10 cellular contexts compared by ENCODE assay signal in the genomic region with DNA sequence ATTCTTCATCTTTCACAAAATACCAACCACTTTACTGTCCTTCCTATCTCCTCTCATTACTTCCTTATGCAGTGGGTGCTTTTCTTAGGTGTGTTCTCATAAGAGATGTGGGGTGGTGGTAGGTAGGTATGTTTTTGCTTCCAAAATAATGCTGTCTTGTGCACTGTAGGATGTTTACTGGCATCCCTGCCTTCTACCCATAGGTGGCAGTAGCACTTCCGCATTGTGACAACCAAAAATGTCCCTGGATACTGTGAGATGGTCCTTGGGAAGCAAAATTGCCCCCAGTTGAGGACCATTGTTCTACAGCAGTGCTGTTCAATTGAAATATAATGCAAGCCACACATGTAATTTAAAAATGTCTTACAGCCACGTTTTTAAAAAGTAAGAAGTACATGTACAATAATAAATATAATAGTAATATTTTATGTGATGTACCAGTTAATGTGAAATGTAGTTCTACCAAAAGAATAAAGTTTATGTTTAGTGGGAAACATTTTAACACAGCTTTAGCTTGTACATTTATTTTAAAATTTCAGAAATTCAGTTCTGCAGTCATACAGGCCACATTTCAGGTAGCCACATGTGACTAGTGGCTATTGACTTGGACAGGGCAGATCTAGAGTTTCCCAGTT.
DNase-seq lines count a peak whose midpoint lies in the region; ATAC-seq and TF ChIP-seq lines count a peak whose summit lies in the region.
"Had no signal": no experiment of that assay in that cellular context is flagged by ENCODE, and none has a peak within 500 bp of the region (broad histone marks: within the 10 kb centered on the region; RNA-seq: fewer than 3 reads in every experiment).

No MANE protein-coding gene starts in this region.

- H3K27ac ChIP-seq in thyroid gland: no peak overlapping the region
- H3K27ac ChIP-seq: neutrophil, SK-N-MC had no signal

- DNase-seq in AML-193 (lab: John Stamatoyannopoulos, UW) (peak; percentile 2 to 10), GM10248 (ENCODE audit: extremely low spot score) (peak; percentile 32), MG63 (peak; percentile 9), iPS-NIHi7 (ENCODE audit: extremely low spot score) (peak; percentile 64), thyroid gland (no peak), NCI-H1048 (lab: John Stamatoyannopoulos, UW) (no peak)
- DNase-seq in activated naive CD4-positive, alpha-beta T cell treated with anti-CD3 and anti-CD28 coated beads, Interleukin-2, amount 10 ng/mL, durations not matched to agents 7 days and 5 days: peak; percentile 28

- no peaks in the 10 kb centered on the region for H3K36me3 Mint-ChIP-seq in activated naive CD4-positive, alpha-beta T cell treated with anti-CD3 and anti-CD28 coated beads, Interleukin-2, amount 10 ng/mL, durations not matched to agents 7 days and 5 days

- no peak for ATAC-seq in HG03097 (IDR thresholded peaks at IDR 0.05; ENCODE audit: low FRiP score, unreplicated experiment)

- POLR2A ChIA-PET in GM10248 (lab: Yijun Ruan, JAX): no interaction called here

- no peaks in the 10 kb centered on the region for H3K9me3 Mint-ChIP-seq in activated naive CD4-positive, alpha-beta T cell treated with anti-CD3 and anti-CD28 coated beads, Interleukin-2, amount 10 ng/mL, durations not matched to agents 7 days and 5 days

- WGBS in thyroid gland, 2 donors: 86% methylated on average over 2 of the region's 2 CpGs

- H3K27me3 ChIP-seq in MG63: no peaks in the 10 kb centered on the region
- no peaks in the 10 kb centered on the region for H3K27me3 ChIP-seq in thyroid gland

- no peaks in the 10 kb centered on the region for H3K27me3 Mint-ChIP-seq in activated naive CD4-positive, alpha-beta T cell treated with anti-CD3 and anti-CD28 coated beads, Interleukin-2, amount 10 ng/mL, durations not matched to agents 7 days and 5 days

- H3K36me3 ChIP-seq in MG63 (no peaks in the 10 kb centered on the region), thyroid gland (no peaks in the 10 kb centered on the region)
- H3K36me3 ChIP-seq: neutrophil had no signal

- CTCF ChIA-PET in GM10248 (lab: Yijun Ruan, JAX): interaction anchor here (0.7 to 1.6 kb wide), 3 partner anchors 12 to 21 kb away, joined by 3 to 4 read pairs (median 4); no protein-coding TSS in a partner anchor
- CTCF ChIA-PET in activated naive CD4-positive, alpha-beta T cell treated with anti-CD3 and anti-CD28 coated beads, Interleukin-2, amount 10 ng/mL, durations not matched to agents 7 days and 5 days (lab: Charles Lee): interaction anchor here (0.7 to 1.7 kb wide), 2 partner anchors 116 to 752 kb away, joined by 3 read pairs; no protein-coding TSS in a partner anchor

- peak; percentile 55 for TF ChIP-seq CTCF in GM10248 (IDR thresholded peaks at IDR 0.05; ENCODE audit: control extremely low read depth, extremely low read depth, low read depth, missing control alignments)
- peak in 4 of 6 experiments; percentile 28 to 72 (median 37) for TF ChIP-seq CTCF in thyroid gland (IDR thresholded peaks at IDR 0.05)

- peaks cover 0 to 6% of the 10 kb centered on the region in 2 donors for H3K4me1 ChIP-seq in thyroid gland

- H3K9me3 ChIP-seq in MG63 (no peaks in the 10 kb centered on the region), thyroid gland (no peaks in the 10 kb centered on the region)
- H3K9me3 ChIP-seq: neutrophil had no signal

- H3K4me3 ChIP-seq in MG63 (no peak overlapping the region), thyroid gland (replicated peaks in 1 of 3) (no peak overlapping the region)
- H3K4me3 ChIP-seq: SK-N-MC had no signal

- H3K27ac Mint-ChIP-seq in activated naive CD4-positive, alpha-beta T cell treated with anti-CD3 and anti-CD28 coated beads, Interleukin-2, amount 10 ng/mL, durations not matched to agents 7 days and 5 days: no peak overlapping the region

- intact Hi-C loops in thyroid gland (cut with DNase I): no loop called here

- TF ChIP-seq POLR2A in thyroid gland (IDR thresholded peaks at IDR 0.05): no peak

- H3K4me1 Mint-ChIP-seq in activated naive CD4-positive, alpha-beta T cell treated with anti-CD3 and anti-CD28 coated beads, Interleukin-2, amount 10 ng/mL, durations not matched to agents 7 days and 5 days: no peaks in the 10 kb centered on the region

- no peak overlapping the region for H3K4me3 Mint-ChIP-seq in activated naive CD4-positive, alpha-beta T cell treated with anti-CD3 and anti-CD28 coated beads, Interleukin-2, amount 10 ng/mL, durations not matched to agents 7 days and 5 days

Comparison
In these comparisons a context has a peak if more than half of its experiments do, and no peak if none do; other contexts are left out.
1. DNase-seq: peak in AML-193 (2 of 2), GM10248 (single experiment), MG63 (single experiment), activated naive CD4-positive, alpha-beta T cell treated with anti-CD3 and anti-CD28 coated beads, Interleukin-2, amount 10 ng/mL, durations not matched to agents 7 days and 5 days (single experiment) and iPS-NIHi7 (single experiment); none in thyroid gland (0 of 2) and NCI-H1048 (single experiment).